In the genomic region with DNA sequence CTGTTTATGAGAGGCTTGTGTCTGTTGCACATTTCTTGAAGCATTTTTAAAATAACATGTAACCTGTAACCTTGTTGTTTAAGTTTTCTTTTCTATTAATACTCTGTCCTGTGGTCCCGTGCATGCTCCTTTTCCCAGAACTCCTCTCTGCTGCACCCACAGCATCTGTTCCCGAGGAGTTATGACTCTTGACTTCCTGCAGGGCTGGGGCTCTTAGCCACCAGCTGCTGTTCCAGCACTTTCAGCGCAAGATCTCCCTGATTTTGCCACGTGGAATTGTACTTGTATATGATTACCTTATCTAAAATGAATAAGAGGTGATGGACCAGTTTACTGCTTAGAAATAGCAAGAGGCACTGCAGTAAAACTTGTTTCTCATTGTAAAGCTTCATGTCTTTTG, we compare ENCODE assay signal across 18 cellular contexts.
DNase-seq lines count a peak whose midpoint lies in the region; ATAC-seq and TF ChIP-seq lines count a peak whose summit lies in the region.
"Had no signal": no experiment of that assay in that cellular context is flagged by ENCODE, and none has a peak within 500 bp of the region (broad histone marks: within the 10 kb centered on the region; RNA-seq: fewer than 3 reads in every experiment).

No MANE protein-coding gene starts in this region.

- 85% methylated on average over 4 of the region's 4 CpGs for WGBS in SK-N-SH (ENCODE audit: low lambda C conversion rate)

- ATAC-seq in Right ventricle myocardium inferior, result peak; percentile 32
- ATAC-seq in left ventricle myocardium superior, result peak; percentile 51
- ATAC-seq in upper lobe of right lung, result peak; percentile 34
- ATAC-seq: left lung, Panc1 had no signal

- TF ChIP-seq RAD21 in SK-N-SH (IDR thresholded peaks at IDR 0.05; ENCODE audit: low read length), result no peak

- H3F3A ChIP-seq in SK-N-SH (replicated peaks; ENCODE audit: insufficient read depth), result peaks cover 13% of the 10 kb centered on the region

- no peaks in the 10 kb centered on the region for H3K9me3 ChIP-seq in upper lobe of right lung
- H3K9me3 ChIP-seq in SK-N-SH, result no peaks in the 10 kb centered on the region
- H3K9me3 ChIP-seq: HAP-1, left lung had no signal

- intact Hi-C loops in Right ventricle myocardium inferior (cut with DNase I), result loop anchor here (5.0 kb wide), 1 partner anchor 148 kb away; no protein-coding TSS in a partner anchor
- intact Hi-C loops in cardiac septum (cut with DNase I), result no loop called here
- intact Hi-C loops in left ventricle myocardium superior (cut with micrococcal nuclease), result loop anchor here (10.0 kb wide), 2 partner anchors 130 to 390 kb away; no protein-coding TSS in a partner anchor
- intact Hi-C loops in upper lobe of right lung (cut with DNase I), result no loop called here

- DNase-seq in Right ventricle myocardium inferior (ENCODE audit: missing footprints) (no peak), cardiac septum (ENCODE audit: low spot score) (no peak), amniotic epithelial cell (ENCODE audit: low read depth) (peak; percentile 61), left ventricle myocardium superior (no peak), upper lobe of right lung (no peak), NCI-H1105 (lab: John Stamatoyannopoulos, UW) (no peak), SK-N-SH (no peak), RWPE1 (ENCODE audit: low spot score) (no peak)
- DNase-seq: activated CD4-positive, alpha-beta memory T cell treated with anti-CD3 and anti-CD28 coated beads, Interleukin-2, amount 10 ng/mL, durations not matched to agents 7 days and 5 days; activated T-cell treated with anti-CD3 and anti-CD28 coated beads, Interleukin-2, amount 50 U/mL, for 24 hours; CD4-positive, CD25-positive, alpha-beta regulatory T cell; left lung; NCI-H1436 treated with DMSO at 0.1 percent for 48 hours; small intestine; stimulated activated CD4-positive, alpha-beta T cell treated with anti-CD3 and anti-CD28 coated beads, Interleukin-4, amount 100 ng/mL, for 4 hours; stimulated activated CD8-positive, alpha-beta memory T cell treated with anti-CD3 and anti-CD28 coated beads, Interleukin-4, amount 100 ng/mL, for 48 hours had no signal

- H3K4me1 ChIP-seq in upper lobe of right lung (no peaks in the 10 kb centered on the region), SK-N-SH (ENCODE audit: control insufficient read depth in 1 of 2, insufficient read depth in 2 of 2, low read depth in 1 of 2, low read length in 1 of 2) (peaks cover 0 to 2% of the 10 kb centered on the region in 2 experiments; a peak in 2 of 4 replicates)
- H3K4me1 ChIP-seq: left lung had no signal

- H3K9me2 ChIP-seq in SK-N-SH, result no peaks in the 10 kb centered on the region

- TF ChIP-seq CTCF in upper lobe of right lung (IDR thresholded peaks at IDR 0.05) (no peak), SK-N-SH (IDR thresholded peaks at IDR 0.05) (no peak), RWPE1 (conservative IDR thresholded peaks at IDR 0.05; ENCODE audit: low read depth) (no peak)

- no peak overlapping the region for H3K9ac ChIP-seq in SK-N-SH

- no peak for TF ChIP-seq EP300 in SK-N-SH (IDR thresholded peaks at IDR 0.05; ENCODE audit: borderline replicate concordance in 1 of 2, low read depth in 1 of 2, low read length in 1 of 2)

- CTCF ChIA-PET in SK-N-SH (lab: Yijun Ruan, JAX) (no interaction called here), RWPE1 (lab: Yijun Ruan, JAX) (interaction anchor here (0.5 kb wide), 1 partner anchor 15 kb away, joined by 3 read pairs; no protein-coding TSS in a partner anchor)

- POLR2A ChIA-PET in SK-N-SH (lab: Yijun Ruan, JAX), result no interaction called here
- POLR2A ChIA-PET in RWPE1 (lab: Yijun Ruan, JAX; ENCODE audit: low non-redundant PET), result no interaction called here

- H3K36me3 ChIP-seq in upper lobe of right lung, result peaks cover 59% of the 10 kb centered on the region
- peaks cover 47 to 78% of the 10 kb centered on the region in 2 experiments for H3K36me3 ChIP-seq in SK-N-SH (replicated peaks in 1 of 2; ENCODE audit: control insufficient read depth in 1 of 2, insufficient read depth in 2 of 2, low read length in 1 of 2)

- H3K79me2 ChIP-seq in SK-N-SH (ENCODE audit: insufficient read depth), result peaks cover 17% of the 10 kb centered on the region; the same call in 1 of the 2 replicates

- no peaks in the 10 kb centered on the region for H4K20me1 ChIP-seq in SK-N-SH (ENCODE audit: insufficient read depth)

- H2AFZ ChIP-seq in SK-N-SH (ENCODE audit: low read depth), result no peak overlapping the region

- no peak overlapping the region for H3K27ac ChIP-seq in upper lobe of right lung
- H3K27ac ChIP-seq in SK-N-SH (ENCODE audit: low read depth in 2 of 2, low read length in 1 of 2), result no peak overlapping the region
- no peak overlapping the region for H3K27ac ChIP-seq in RWPE1
- H3K27ac ChIP-seq: left lung had no signal

- no peak overlapping the region for H3K4me3 ChIP-seq in upper lobe of right lung
- no peak overlapping the region for H3K4me3 ChIP-seq in SK-N-SH (ENCODE audit: low read depth in 2 of 2, low read length in 1 of 2)
- H3K4me3 ChIP-seq: HAP-1, left lung had no signal

- no peak overlapping the region for H3K4me2 ChIP-seq in SK-N-SH

- no peaks in the 10 kb centered on the region for H3K27me3 ChIP-seq in upper lobe of right lung
- no peaks in the 10 kb centered on the region for H3K27me3 ChIP-seq in SK-N-SH (ENCODE audit: insufficient read depth)
- H3K27me3 ChIP-seq: left lung had no signal

TF ChIP-seq in SK-N-SH, 30 proteins besides CTCF, POLR2A, EP300 and RAD21:
- TF ChIP-seq RXRA (IDR thresholded peaks at IDR 0.05; ENCODE audit: borderline replicate concordance, low read depth) (no peak), ZBTB33 (IDR thresholded peaks at IDR 0.05; ENCODE audit: borderline replicate concordance, low read depth) (no peak), RFX5 (IDR thresholded peaks at IDR 0.05; ENCODE audit: low read length) (no peak), ELF1 (IDR thresholded peaks at IDR 0.05) (no peak)

Comparison
In these comparisons a context has a peak if more than half of its experiments do, and no peak if none do; other contexts are left out.
1. intact Hi-C loops: an anchor here in Right ventricle myocardium inferior (5.0 kb wide) and left ventricle myocardium superior (10.0 kb wide); none called in cardiac septum and upper lobe of right lung.